In genomic region chr19:53869805-53870484, GRCh38 we compare ENCODE assay signal across 6 cellular contexts. TPM values are rescaled to one million over a fixed set of nuclear protein-coding genes. Genes with fewer than 3 reads are reported as not detected.
DNase-seq lines count a peak whose midpoint lies in the region; ATAC-seq and TF ChIP-seq lines count a peak whose summit lies in the region.
"Not testable (repeated sequence)": the region's sequence is repeated elsewhere in the genome, so short reads cannot be mapped to it uniquely, and the experiment has no call there.

No MANE protein-coding gene starts in this region.

- not testable (repeated sequence) for H3K27me3 ChIP-seq in CD8-positive, alpha-beta T cell (ENCODE audit: insufficient read depth, low read length); SJSA1 (replicated peaks); gastroesophageal sphincter; subcutaneous abdominal adipose tissue (ENCODE audit: control insufficient read depth in 5 of 5, insufficient read depth in 4 of 5, low read length in 5 of 5)

- POLR2A ChIA-PET in CD8-positive, alpha-beta T cell (lab: Charles Lee), result not testable (repeated sequence)

- H3K9ac ChIP-seq in subcutaneous abdominal adipose tissue (ENCODE audit: low read length in 5 of 5), result peak overlapping the region in 4 of 5 donors; percentile 20 to 99 (median 76)

- peaks cover 37% of the 10 kb centered on the region for H3K36me3 Mint-ChIP-seq in CD8-positive, alpha-beta T cell
- H3K36me3 Mint-ChIP-seq in naive B cell, result peaks cover 20 to 32% of the 10 kb centered on the region in 2 donors

- peak overlapping the region; percentile 98 for H3K27ac ChIP-seq in CD8-positive, alpha-beta T cell (ENCODE audit: low read depth, low read length)
- H3K27ac ChIP-seq in SJSA1 (peak overlapping the region; percentile 88), gastroesophageal sphincter (peak overlapping the region; percentile 70 to 98 (median 96)), subcutaneous abdominal adipose tissue (ENCODE audit: low read depth, low read length) (peak overlapping the region; percentile 89)

- not testable (repeated sequence) for DNase-seq in CD8-positive, alpha-beta T cell; SJSA1 (ENCODE audit: low read depth in 1 of 2, low spot score in 2 of 2); astrocyte of the spinal cord (ENCODE audit: low read depth, low spot score); naive B cell

- 0% methylated on average over 1 of the region's 24 CpGs; no CpG with 5 or more reads in 1 of the 2 donors for WGBS in gastroesophageal sphincter (ENCODE audit: low coverage in 1 of 2), 2 donors

- not testable (repeated sequence) for H3K9me3 Mint-ChIP-seq in CD8-positive, alpha-beta T cell; naive B cell

- not testable (repeated sequence) for TF ChIP-seq POLR2A in gastroesophageal sphincter (IDR thresholded peaks at IDR 0.05)

- H3K9me3 ChIP-seq in CD8-positive, alpha-beta T cell (ENCODE audit: low read length); SJSA1 (replicated peaks); gastroesophageal sphincter; subcutaneous abdominal adipose tissue (ENCODE audit: control insufficient read depth in 5 of 5, low read length in 5 of 5): not testable (repeated sequence)

- in situ Hi-C loops in astrocyte of the spinal cord (cut with HindIII; ENCODE audit: low sequenced_read_pairs), result not testable (repeated sequence)

- H3K4me3 Mint-ChIP-seq in CD8-positive, alpha-beta T cell, result peak overlapping the region; percentile 98
- H3K4me3 Mint-ChIP-seq in naive B cell, result peak overlapping the region; percentile 85 to 99 (median 96)

- peaks cover 52% of the 10 kb centered on the region for H3K4me1 ChIP-seq in CD8-positive, alpha-beta T cell (ENCODE audit: insufficient read depth, low read length)
- peaks cover 25% of the 10 kb centered on the region for H3K4me1 ChIP-seq in SJSA1 (replicated peaks)
- peaks cover 0 to 80% (median 59%) of the 10 kb centered on the region in 3 donors for H3K4me1 ChIP-seq in gastroesophageal sphincter
- H3K4me1 ChIP-seq in subcutaneous abdominal adipose tissue (ENCODE audit: control insufficient read depth in 5 of 5, insufficient read depth in 5 of 5, low read length in 5 of 5), result peaks cover 2 to 61% (median 53%) of the 10 kb centered on the region in 5 donors

- CTCF ChIA-PET in CD8-positive, alpha-beta T cell (lab: Charles Lee), result interaction anchor here (1.8 kb wide), 1 partner anchor 16 kb away, joined by 9 read pairs; no protein-coding TSS in a partner anchor

- intact Hi-C loops in CD8-positive, alpha-beta T cell (cut with DNase I, micrococcal nuclease), result loop anchor here (1.0 to 10.0 kb wide), 14 partner anchors 9 to 1865 kb away; partner anchors contain the start of genes LENG8 (in 1 of the 2), LENG9 (in 1 of the 2), PRPF31 (in 1 of the 2) and TFPT (in 1 of the 2)

- TF ChIP-seq EP300 in gastroesophageal sphincter (IDR thresholded peaks at IDR 0.05), result not testable (repeated sequence)

- not testable (repeated sequence) for TF ChIP-seq CTCF in CD8-positive, alpha-beta T cell (IDR thresholded peaks at IDR 0.05); astrocyte of the spinal cord (IDR thresholded peaks at IDR 0.05; ENCODE audit: low read depth, low read length); gastroesophageal sphincter (IDR thresholded peaks at IDR 0.05)

- peaks cover 60% of the 10 kb centered on the region for H3K4me1 Mint-ChIP-seq in CD8-positive, alpha-beta T cell (ENCODE audit: low read depth)
- H3K4me1 Mint-ChIP-seq in naive B cell, result peaks cover 54 to 86% (median 76%) of the 10 kb centered on the region in 3 donors

- peak overlapping the region; percentile 90 for H3K27ac Mint-ChIP-seq in CD8-positive, alpha-beta T cell
- H3K27ac Mint-ChIP-seq in naive B cell, result peak overlapping the region; percentile 96 to 100 (median 98)

- H3K36me3 ChIP-seq in CD8-positive, alpha-beta T cell (ENCODE audit: insufficient read depth, low read length), result peaks cover 12% of the 10 kb centered on the region
- H3K36me3 ChIP-seq in SJSA1, result peaks cover 62% of the 10 kb centered on the region
- H3K36me3 ChIP-seq in gastroesophageal sphincter, result peaks cover 0 to 45% of the 10 kb centered on the region in 2 donors
- H3K36me3 ChIP-seq in subcutaneous abdominal adipose tissue (ENCODE audit: control insufficient read depth in 5 of 5, insufficient read depth in 5 of 5, low read length in 5 of 5), result peaks cover 3 to 44% (median 22%) of the 10 kb centered on the region in 5 donors

- peak overlapping the region; percentile 96 for H3K4me3 ChIP-seq in CD8-positive, alpha-beta T cell (ENCODE audit: low read depth, low read length)
- H3K4me3 ChIP-seq in SJSA1 (peak overlapping the region; percentile 62), astrocyte of the spinal cord (ENCODE audit: low read depth, low read length) (peak overlapping the region; percentile 60), gastroesophageal sphincter (peak overlapping the region; percentile 51 to 99), subcutaneous abdominal adipose tissue (ENCODE audit: low read depth in 1 of 5, low read length in 5 of 5) (peak overlapping the region; percentile 85 to 100 (median 99))

- not testable (repeated sequence) for H3K27me3 Mint-ChIP-seq in CD8-positive, alpha-beta T cell (ENCODE audit: low read depth); naive B cell

- not testable (repeated sequence) for ATAC-seq in CD8-positive, alpha-beta T cell; gastroesophageal sphincter; naive B cell (ENCODE audit: low read depth in 2 of 2)

RNA-seq across cellular contexts. Expression of gene MYADM, which starts 2.3 kb away (rescaled TPM):
- 100 to 1,000 TPM; 241 to 251 TPM for total RNA-seq in CD8-positive, alpha-beta T cell
- total RNA-seq in SJSA1 (2014; rRNA removed; shearing (Covaris generic)), result 35.7 and 39.7 TPM in 2 replicates
- 100 to 1,000 TPM; 103 to 355 (median 140) TPM for total RNA-seq in gastroesophageal sphincter
- 10 to 100 TPM; 13.8 to 56.4 (median 34.9) TPM for polyA plus RNA-seq in naive B cell (ENCODE audit: low read depth in 6 of 6)

RNA-seq across cellular contexts. Expression of gene PRKCG, which starts 12.1 kb away (rescaled TPM):
- 1 to 10 TPM in 1 of 2 experiments, under 1 TPM in 1; 0.28 to 1.1 TPM for total RNA-seq in CD8-positive, alpha-beta T cell
- not detected in 2 replicates for total RNA-seq in SJSA1 (2014; rRNA removed; shearing (Covaris generic))
- not detected for total RNA-seq in gastroesophageal sphincter
- polyA plus RNA-seq in naive B cell (ENCODE audit: low read depth in 6 of 6), result under 1 TPM in 2 of 6 donors, not detected in 4; 0.31 to 0.35 TPM

RNA-seq across cellular contexts. Expression of gene CACNG7, which starts 39.1 kb away (rescaled TPM):
- not detected for total RNA-seq in CD8-positive, alpha-beta T cell
- not detected in 2 replicates for total RNA-seq in SJSA1 (2014; rRNA removed; shearing (Covaris generic))
- not detected for total RNA-seq in gastroesophageal sphincter
- polyA plus RNA-seq in naive B cell (ENCODE audit: low read depth in 6 of 6), result not detected

RNA-seq across cellular contexts. Expression of gene NLRP12, which starts 45.8 kb away (rescaled TPM):
- not detected for total RNA-seq in CD8-positive, alpha-beta T cell
- not detected in 2 replicates for total RNA-seq in SJSA1 (2014; rRNA removed; shearing (Covaris generic))
- total RNA-seq in gastroesophageal sphincter, result 1 to 10 TPM in 1 of 4 donors, under 1 TPM in 3; 0.23 to 1.1 (median 0.28) TPM
- under 1 TPM in 5 of 6 donors, not detected in 1; 0.06 to 0.13 (median 0.11) TPM for polyA plus RNA-seq in naive B cell (ENCODE audit: low read depth in 6 of 6)
